ENCODE assay signal across 8 cellular contexts in the genomic region with DNA sequence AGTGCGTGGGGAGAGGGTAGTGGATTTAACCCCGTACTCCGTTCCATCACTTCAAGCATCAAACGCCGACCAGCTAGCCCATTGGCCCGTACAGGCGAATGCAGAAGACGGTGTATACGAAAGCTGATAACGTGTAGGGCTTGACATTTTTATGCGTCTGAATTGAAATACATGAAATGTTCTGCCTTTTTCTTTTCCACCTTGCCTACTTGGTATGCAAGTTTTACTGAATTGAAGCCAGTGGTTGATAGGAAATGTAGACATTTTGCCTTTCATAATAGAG. TPM values are rescaled to one million over a fixed set of nuclear protein-coding genes. Genes with fewer than 3 reads are reported as not detected.
DNase-seq lines count a peak whose midpoint lies in the region; ATAC-seq and TF ChIP-seq lines count a peak whose summit lies in the region.

No MANE protein-coding gene starts in this region.

- TF ChIP-seq CTCF in DOHH2 (IDR thresholded peaks at IDR 0.05; ENCODE audit: low read depth, low read length, poor library complexity, severe bottlenecking) (no peak), astrocyte of the cerebellum (IDR thresholded peaks at IDR 0.05; ENCODE audit: low read depth, low read length, missing control alignments) (no peak)

- peaks cover 4% of the 10 kb centered on the region for H3K79me2 ChIP-seq in DOHH2 (ENCODE audit: control insufficient read depth, low read length)
- H3K79me2 ChIP-seq in mesendoderm (ENCODE audit: control insufficient read depth, insufficient read depth, low read length) = peaks cover 25% of the 10 kb centered on the region

- no peak overlapping the region for H3K23ac ChIP-seq in mesendoderm (ENCODE audit: low read length)

- DNase-seq in astrocyte of the cerebellum (ENCODE audit: low read depth) = no peak
- DNase-seq in mesendoderm = no peak
- DNase-seq in cerebellar cortex (ENCODE audit: low spot score) = no peak
- DNase-seq in HuH-7 (ENCODE audit: low spot score) = no peak

- peak overlapping the region; percentile 79 for H3K56ac ChIP-seq in mesendoderm (ENCODE audit: low read length)

- H3K27me3 ChIP-seq in DOHH2 (ENCODE audit: control insufficient read depth, low read length) (peaks cover 29% of the 10 kb centered on the region), mesendoderm (ENCODE audit: insufficient read depth, low read length, poor library complexity) (no peaks in the 10 kb centered on the region)

- in situ Hi-C loops in astrocyte of the cerebellum (cut with HindIII; ENCODE audit: low sequenced_read_pairs) = no loop called here

- H2AK5ac ChIP-seq in mesendoderm (ENCODE audit: low read length) = no peak overlapping the region

- H2BK120ac ChIP-seq in mesendoderm (ENCODE audit: low read depth, low read length) = no peak overlapping the region

- H4K5ac ChIP-seq in mesendoderm (ENCODE audit: low read length) = no peak overlapping the region

- H3K4me2 ChIP-seq in DOHH2 (ENCODE audit: low read length) (peak overlapping the region; percentile 100), mesendoderm (ENCODE audit: low read length) (peak overlapping the region; percentile 80)

- H3K36me3 ChIP-seq in DOHH2 (ENCODE audit: control insufficient read depth, low read length) = no peaks in the 10 kb centered on the region
- H3K36me3 ChIP-seq in mesendoderm (ENCODE audit: control insufficient read depth, insufficient read depth, low read length) = no peaks in the 10 kb centered on the region

- no CpG with 5 or more reads among the region's 11 CpGs for WGBS in mesendoderm (ENCODE audit: extremely low coverage, insufficient coverage, low lambda C conversion rate)

- no peaks in the 10 kb centered on the region for H3K79me1 ChIP-seq in mesendoderm (ENCODE audit: low read length)

- no peaks in the 10 kb centered on the region for H3K9me2 ChIP-seq in DOHH2 (replicated peaks; ENCODE audit: control insufficient read depth, low read length)

- H3K9ac ChIP-seq in mesendoderm (ENCODE audit: low read length) = peak overlapping the region; percentile 66

- ATAC-seq in HG03095 (IDR thresholded peaks at IDR 0.05; ENCODE audit: unreplicated experiment) (peak; percentile 20), GM19467 (IDR thresholded peaks at IDR 0.05; ENCODE audit: unreplicated experiment) (no peak), GM18517 (IDR thresholded peaks at IDR 0.05; ENCODE audit: unreplicated experiment) (no peak)

- H4K20me1 ChIP-seq in DOHH2 (ENCODE audit: control insufficient read depth, insufficient read depth, low read depth, low read length) = peaks cover 8% of the 10 kb centered on the region; the same call in 1 of the 2 replicates

- peak overlapping the region; percentile 36 for H2BK5ac ChIP-seq in mesendoderm (ENCODE audit: low read length)

- H3F3A ChIP-seq in DOHH2 (ENCODE audit: control insufficient read depth, insufficient read depth) = peaks cover 7% of the 10 kb centered on the region; the same call in 1 of the 2 replicates

- no peak overlapping the region for H3K4ac ChIP-seq in mesendoderm (ENCODE audit: low read depth, low read length)

- peak overlapping the region; percentile 81 for H4K8ac ChIP-seq in mesendoderm (ENCODE audit: low read depth, low read length)

- no peak overlapping the region for H2BK15ac ChIP-seq in mesendoderm (replicated peaks; ENCODE audit: low read depth)

- H3K27ac ChIP-seq in DOHH2 (ENCODE audit: low read depth, low read length) (no peak overlapping the region), mesendoderm (ENCODE audit: low read depth, low read length) (no peak overlapping the region)

- H3K9me3 ChIP-seq in DOHH2 (ENCODE audit: control insufficient read depth, insufficient read depth, low read length) = no peaks in the 10 kb centered on the region

- peak overlapping the region; percentile 86 for H3K4me3 ChIP-seq in DOHH2 (ENCODE audit: low read length)
- H3K4me3 ChIP-seq in astrocyte of the cerebellum (ENCODE audit: low read depth, low read length) = peak overlapping the region; percentile 19
- peak overlapping the region; percentile 42 for H3K4me3 ChIP-seq in mesendoderm (ENCODE audit: low read length)

- H3K4me1 ChIP-seq in DOHH2 (ENCODE audit: control insufficient read depth, low read length) (peaks cover 21% of the 10 kb centered on the region), mesendoderm (ENCODE audit: control insufficient read depth, low read depth, low read length) (peaks cover 4% of the 10 kb centered on the region)

- H3K18ac ChIP-seq in mesendoderm (ENCODE audit: low read length) = peak overlapping the region; percentile 95

RNA-seq across cellular contexts. Expression of a gene that starts 0.8 kb away (rescaled TPM):
- polyA plus RNA-seq in mesendoderm (2013, experiment 1 of 2) = 42.3 TPM
- 41.8 TPM for polyA plus RNA-seq in mesendoderm (2013, experiment 2 of 2)

RNA-seq across cellular contexts. Expression of a gene that starts 34.0 kb away (rescaled TPM):
- 18.0 TPM for polyA plus RNA-seq in mesendoderm (2013, experiment 1 of 2)
- polyA plus RNA-seq in mesendoderm (2013, experiment 2 of 2) = 19.6 TPM

Comparison
In these comparisons a context has a peak if more than half of its experiments do, and no peak if none do; other contexts are left out.
1. H3K4me3 ChIP-seq: peak in every context shown above with its lines; median percentile 86 in DOHH2; 42 in mesendoderm; 19 in astrocyte of the cerebellum.